Comparison of ENCODE assay signal across 1 cellular context in genomic region chr20:64253443-64253842, GRCh38.
TF ChIP-seq lines count a peak whose summit lies in the region.

No MANE protein-coding gene starts in this region.

TF ChIP-seq in HepG2, 621 proteins besides CTCF, POLR2A, EP300 and RAD21 (continued from another document and continues in another):
- no peak for TF ChIP-seq SCMH1 (CRISPR knock-in tag; IDR thresholded peaks at IDR 0.05; ENCODE audit: borderline replicate concordance)
- TF ChIP-seq, protein P1, sequence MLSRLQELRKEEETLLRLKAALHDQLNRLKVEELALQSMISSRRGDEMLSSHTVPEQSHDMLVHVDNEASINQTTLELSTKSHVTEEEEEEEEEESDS (CRISPR knock-in tag; IDR thresholded peaks at IDR 0.05; ENCODE audit: borderline replicate concordance) = no peak
- no peak for TF ChIP-seq HNRNPLL (IDR thresholded peaks at IDR 0.05; ENCODE audit: low read depth, low read length, poor library complexity, severe bottlenecking)
- TF ChIP-seq, protein P2, sequence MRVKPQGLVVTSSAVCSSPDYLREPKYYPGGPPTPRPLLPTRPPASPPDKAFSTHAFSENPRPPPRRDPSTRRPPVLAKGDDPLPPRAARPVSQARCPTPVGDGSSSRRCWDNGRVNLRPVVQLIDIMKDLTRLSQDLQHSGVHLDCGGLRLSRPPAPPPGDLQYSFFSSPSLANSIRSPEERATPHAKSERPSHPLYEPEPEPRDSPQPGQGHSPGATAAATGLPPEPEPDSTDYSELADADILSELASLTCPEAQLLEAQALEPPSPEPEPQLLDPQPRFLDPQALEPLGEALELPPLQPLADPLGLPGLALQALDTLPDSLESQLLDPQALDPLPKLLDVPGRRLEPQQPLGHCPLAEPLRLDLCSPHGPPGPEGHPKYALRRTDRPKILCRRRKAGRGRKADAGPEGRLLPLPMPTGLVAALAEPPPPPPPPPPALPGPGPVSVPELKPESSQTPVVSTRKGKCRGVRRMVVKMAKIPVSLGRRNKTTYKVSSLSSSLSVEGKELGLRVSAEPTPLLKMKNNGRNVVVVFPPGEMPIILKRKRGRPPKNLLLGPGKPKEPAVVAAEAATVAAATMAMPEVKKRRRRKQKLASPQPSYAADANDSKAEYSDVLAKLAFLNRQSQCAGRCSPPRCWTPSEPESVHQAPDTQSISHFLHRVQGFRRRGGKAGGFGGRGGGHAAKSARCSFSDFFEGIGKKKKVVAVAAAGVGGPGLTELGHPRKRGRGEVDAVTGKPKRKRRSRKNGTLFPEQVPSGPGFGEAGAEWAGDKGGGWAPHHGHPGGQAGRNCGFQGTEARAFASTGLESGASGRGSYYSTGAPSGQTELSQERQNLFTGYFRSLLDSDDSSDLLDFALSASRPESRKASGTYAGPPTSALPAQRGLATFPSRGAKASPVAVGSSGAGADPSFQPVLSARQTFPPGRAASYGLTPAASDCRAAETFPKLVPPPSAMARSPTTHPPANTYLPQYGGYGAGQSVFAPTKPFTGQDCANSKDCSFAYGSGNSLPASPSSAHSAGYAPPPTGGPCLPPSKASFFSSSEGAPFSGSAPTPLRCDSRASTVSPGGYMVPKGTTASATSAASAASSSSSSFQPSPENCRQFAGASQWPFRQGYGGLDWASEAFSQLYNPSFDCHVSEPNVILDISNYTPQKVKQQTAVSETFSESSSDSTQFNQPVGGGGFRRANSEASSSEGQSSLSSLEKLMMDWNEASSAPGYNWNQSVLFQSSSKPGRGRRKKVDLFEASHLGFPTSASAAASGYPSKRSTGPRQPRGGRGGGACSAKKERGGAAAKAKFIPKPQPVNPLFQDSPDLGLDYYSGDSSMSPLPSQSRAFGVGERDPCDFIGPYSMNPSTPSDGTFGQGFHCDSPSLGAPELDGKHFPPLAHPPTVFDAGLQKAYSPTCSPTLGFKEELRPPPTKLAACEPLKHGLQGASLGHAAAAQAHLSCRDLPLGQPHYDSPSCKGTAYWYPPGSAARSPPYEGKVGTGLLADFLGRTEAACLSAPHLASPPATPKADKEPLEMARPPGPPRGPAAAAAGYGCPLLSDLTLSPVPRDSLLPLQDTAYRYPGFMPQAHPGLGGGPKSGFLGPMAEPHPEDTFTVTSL (CRISPR knock-in tag; IDR thresholded peaks at IDR 0.05; ENCODE audit: borderline replicate concordance) = 0 out of 2 replicates have a peak, but pooled peaks have one; percentile 24
- TF ChIP-seq SRY (CRISPR knock-in tag; IDR thresholded peaks at IDR 0.05) = no peak
- TF ChIP-seq HNF1B (CRISPR knock-in tag; IDR thresholded peaks at IDR 0.05) = peak; percentile 48; the same call in 1 of the 2 replicates
- peak; percentile 38; the same call in 1 of the 2 replicates for TF ChIP-seq POLR2G (IDR thresholded peaks at IDR 0.05; ENCODE audit: low read depth, low read length)
- TF ChIP-seq SMYD3 (CRISPR knock-in tag; IDR thresholded peaks at IDR 0.05) = 0 out of 2 replicates have a peak, but pooled peaks have one; percentile 41
- TF ChIP-seq FOXJ3 (CRISPR knock-in tag; IDR thresholded peaks at IDR 0.05; ENCODE audit: borderline replicate concordance) = 0 out of 2 replicates have a peak, but pooled peaks have one; percentile 24
- no peak for TF ChIP-seq ZNF607 (CRISPR knock-in tag; IDR thresholded peaks at IDR 0.05; ENCODE audit: borderline replicate concordance)
- TF ChIP-seq FOXA3 (CRISPR knock-in tag; IDR thresholded peaks at IDR 0.05) = peak; percentile 59
- peak; percentile 45; the same call in 1 of the 2 replicates for TF ChIP-seq ISL2 (CRISPR knock-in tag; IDR thresholded peaks at IDR 0.05)
- TF ChIP-seq, protein P3, sequence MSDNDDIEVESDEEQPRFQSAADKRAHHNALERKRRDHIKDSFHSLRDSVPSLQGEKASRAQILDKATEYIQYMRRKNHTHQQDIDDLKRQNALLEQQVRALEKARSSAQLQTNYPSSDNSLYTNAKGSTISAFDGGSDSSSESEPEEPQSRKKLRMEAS (IDR thresholded peaks at IDR 0.05) = peak; percentile 57; the same call in 1 of the 2 replicates
- TF ChIP-seq IRX3 (CRISPR knock-in tag; IDR thresholded peaks at IDR 0.05; ENCODE audit: borderline replicate concordance, low read depth) = no peak
- 0 out of 2 replicates have a peak, but pooled peaks have one; percentile 27 for TF ChIP-seq ZNF292 (CRISPR knock-in tag; IDR thresholded peaks at IDR 0.05; ENCODE audit: borderline replicate concordance, low read depth)
- no peak for TF ChIP-seq IKZF4 (CRISPR knock-in tag; IDR thresholded peaks at IDR 0.05; ENCODE audit: borderline replicate concordance, low read depth, not compliant biosample characterization)
- no peak for TF ChIP-seq HDAC2 (CRISPR knock-in tag; IDR thresholded peaks at IDR 0.05)
- TF ChIP-seq ZBTB7B (CRISPR knock-in tag; IDR thresholded peaks at IDR 0.05) = 0 out of 2 replicates have a peak, but pooled peaks have one; percentile 37
- peak; percentile 26; the same call in 1 of the 2 replicates for TF ChIP-seq GATAD2A (CRISPR knock-in tag; IDR thresholded peaks at IDR 0.05)
- TF ChIP-seq TEAD3 (CRISPR knock-in tag; optimal IDR thresholded peaks at IDR 0.05; ENCODE audit: borderline replicate concordance) = peak; percentile 88
- TF ChIP-seq, protein P4, sequence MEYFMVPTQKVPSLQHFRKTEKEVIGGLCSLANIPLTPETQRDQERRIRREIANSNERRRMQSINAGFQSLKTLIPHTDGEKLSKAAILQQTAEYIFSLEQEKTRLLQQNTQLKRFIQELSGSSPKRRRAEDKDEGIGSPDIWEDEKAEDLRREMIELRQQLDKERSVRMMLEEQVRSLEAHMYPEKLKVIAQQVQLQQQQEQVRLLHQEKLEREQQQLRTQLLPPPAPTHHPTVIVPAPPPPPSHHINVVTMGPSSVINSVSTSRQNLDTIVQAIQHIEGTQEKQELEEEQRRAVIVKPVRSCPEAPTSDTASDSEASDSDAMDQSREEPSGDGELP (IDR thresholded peaks at IDR 0.05; ENCODE audit: borderline replicate concordance, low read depth) = peak; percentile 44; the same call in 1 of the 2 replicates
- TF ChIP-seq, protein P5, sequence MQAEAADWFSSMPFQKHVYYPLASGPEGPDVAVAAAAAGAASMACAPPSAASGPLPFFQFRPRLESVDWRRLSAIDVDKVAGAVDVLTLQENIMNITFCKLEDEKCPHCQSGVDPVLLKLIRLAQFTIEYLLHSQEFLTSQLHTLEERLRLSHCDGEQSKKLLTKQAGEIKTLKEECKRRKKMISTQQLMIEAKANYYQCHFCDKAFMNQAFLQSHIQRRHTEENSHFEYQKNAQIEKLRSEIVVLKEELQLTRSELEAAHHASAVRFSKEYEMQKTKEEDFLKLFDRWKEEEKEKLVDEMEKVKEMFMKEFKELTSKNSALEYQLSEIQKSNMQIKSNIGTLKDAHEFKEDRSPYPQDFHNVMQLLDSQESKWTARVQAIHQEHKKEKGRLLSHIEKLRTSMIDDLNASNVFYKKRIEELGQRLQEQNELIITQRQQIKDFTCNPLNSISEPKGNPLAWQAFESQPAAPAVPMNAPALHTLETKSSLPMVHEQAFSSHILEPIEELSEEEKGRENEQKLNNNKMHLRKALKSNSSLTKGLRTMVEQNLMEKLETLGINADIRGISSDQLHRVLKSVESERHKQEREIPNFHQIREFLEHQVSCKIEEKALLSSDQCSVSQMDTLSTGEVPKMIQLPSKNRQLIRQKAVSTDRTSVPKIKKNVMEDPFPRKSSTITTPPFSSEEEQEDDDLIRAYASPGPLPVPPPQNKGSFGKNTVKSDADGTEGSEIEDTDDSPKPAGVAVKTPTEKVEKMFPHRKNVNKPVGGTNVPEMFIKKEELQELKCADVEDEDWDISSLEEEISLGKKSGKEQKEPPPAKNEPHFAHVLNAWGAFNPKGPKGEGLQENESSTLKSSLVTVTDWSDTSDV (CRISPR knock-in tag; IDR thresholded peaks at IDR 0.05) = no peak
- no peak for TF ChIP-seq AGO1 (IDR thresholded peaks at IDR 0.05; ENCODE audit: low read depth, low read length, poor library complexity, severe bottlenecking)
- no peak for TF ChIP-seq CBX1 (IDR thresholded peaks at IDR 0.05; ENCODE audit: low read depth)
- peak; percentile 46; the same call in 1 of the 2 replicates for TF ChIP-seq KAT8 (CRISPR knock-in tag; IDR thresholded peaks at IDR 0.05)
- TF ChIP-seq SKI (IDR thresholded peaks at IDR 0.05; ENCODE audit: partially characterized antibody) = no peak
- TF ChIP-seq, protein P6, sequence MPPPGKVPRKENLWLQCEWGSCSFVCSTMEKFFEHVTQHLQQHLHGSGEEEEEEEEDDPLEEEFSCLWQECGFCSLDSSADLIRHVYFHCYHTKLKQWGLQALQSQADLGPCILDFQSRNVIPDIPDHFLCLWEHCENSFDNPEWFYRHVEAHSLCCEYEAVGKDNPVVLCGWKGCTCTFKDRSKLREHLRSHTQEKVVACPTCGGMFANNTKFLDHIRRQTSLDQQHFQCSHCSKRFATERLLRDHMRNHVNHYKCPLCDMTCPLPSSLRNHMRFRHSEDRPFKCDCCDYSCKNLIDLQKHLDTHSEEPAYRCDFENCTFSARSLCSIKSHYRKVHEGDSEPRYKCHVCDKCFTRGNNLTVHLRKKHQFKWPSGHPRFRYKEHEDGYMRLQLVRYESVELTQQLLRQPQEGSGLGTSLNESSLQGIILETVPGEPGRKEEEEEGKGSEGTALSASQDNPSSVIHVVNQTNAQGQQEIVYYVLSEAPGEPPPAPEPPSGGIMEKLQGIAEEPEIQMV (CRISPR knock-in tag; IDR thresholded peaks at IDR 0.05; ENCODE audit: low read depth) = no peak
- TF ChIP-seq BRCA1 (CRISPR knock-in tag; IDR thresholded peaks at IDR 0.05) = 0 out of 2 replicates have a peak, but pooled peaks have one; percentile 22
- TF ChIP-seq, protein P7, sequence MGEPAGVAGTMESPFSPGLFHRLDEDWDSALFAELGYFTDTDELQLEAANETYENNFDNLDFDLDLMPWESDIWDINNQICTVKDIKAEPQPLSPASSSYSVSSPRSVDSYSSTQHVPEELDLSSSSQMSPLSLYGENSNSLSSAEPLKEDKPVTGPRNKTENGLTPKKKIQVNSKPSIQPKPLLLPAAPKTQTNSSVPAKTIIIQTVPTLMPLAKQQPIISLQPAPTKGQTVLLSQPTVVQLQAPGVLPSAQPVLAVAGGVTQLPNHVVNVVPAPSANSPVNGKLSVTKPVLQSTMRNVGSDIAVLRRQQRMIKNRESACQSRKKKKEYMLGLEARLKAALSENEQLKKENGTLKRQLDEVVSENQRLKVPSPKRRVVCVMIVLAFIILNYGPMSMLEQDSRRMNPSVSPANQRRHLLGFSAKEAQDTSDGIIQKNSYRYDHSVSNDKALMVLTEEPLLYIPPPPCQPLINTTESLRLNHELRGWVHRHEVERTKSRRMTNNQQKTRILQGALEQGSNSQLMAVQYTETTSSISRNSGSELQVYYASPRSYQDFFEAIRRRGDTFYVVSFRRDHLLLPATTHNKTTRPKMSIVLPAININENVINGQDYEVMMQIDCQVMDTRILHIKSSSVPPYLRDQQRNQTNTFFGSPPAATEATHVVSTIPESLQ (CRISPR knock-in tag; conservative IDR thresholded peaks at IDR 0.05) = no peak
- TF ChIP-seq HNRNPL (IDR thresholded peaks at IDR 0.05; ENCODE audit: low read depth, low read length) = no peak
- TF ChIP-seq ZBTB8A (CRISPR knock-in tag; IDR thresholded peaks at IDR 0.05; ENCODE audit: borderline replicate concordance, low read depth) = no peak
- TF ChIP-seq TSC22D2 (CRISPR knock-in tag; IDR thresholded peaks at IDR 0.05; ENCODE audit: borderline replicate concordance) = no peak; the same call in 1 of the 2 replicates
- TF ChIP-seq ZNF567 (CRISPR knock-in tag; IDR thresholded peaks at IDR 0.05; ENCODE audit: borderline replicate concordance) = 0 out of 2 replicates have a peak, but pooled peaks have one; percentile 48
- peak; percentile 66 for TF ChIP-seq ZFY (CRISPR knock-in tag; IDR thresholded peaks at IDR 0.05)
- TF ChIP-seq E2F5 (CRISPR knock-in tag; conservative IDR thresholded peaks at IDR 0.05) = no peak
- TF ChIP-seq ZSCAN25 (CRISPR knock-in tag; IDR thresholded peaks at IDR 0.05) = peak; percentile 14; the same call in 1 of the 2 replicates
- TF ChIP-seq, protein P8, sequence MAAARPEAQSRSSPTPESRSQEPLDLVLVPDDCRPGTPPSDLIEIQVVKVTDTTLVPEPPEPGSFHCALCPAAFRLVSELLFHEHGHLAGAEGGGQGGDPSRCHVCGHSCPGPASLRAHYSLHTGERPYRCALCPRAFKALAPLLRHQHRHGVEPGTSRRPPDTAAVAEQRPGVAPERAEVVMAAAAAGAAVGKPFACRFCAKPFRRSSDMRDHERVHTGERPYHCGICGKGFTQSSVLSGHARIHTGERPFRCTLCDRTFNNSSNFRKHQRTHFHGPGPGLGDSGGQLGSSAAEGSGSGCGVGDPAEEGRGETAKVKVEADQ (CRISPR knock-in tag; IDR thresholded peaks at IDR 0.05; ENCODE audit: borderline replicate concordance) = no peak
- TF ChIP-seq CC2D1A (CRISPR knock-in tag; IDR thresholded peaks at IDR 0.05) = 0 out of 2 replicates have a peak, but pooled peaks have one; percentile 28
- TF ChIP-seq, protein P9, sequence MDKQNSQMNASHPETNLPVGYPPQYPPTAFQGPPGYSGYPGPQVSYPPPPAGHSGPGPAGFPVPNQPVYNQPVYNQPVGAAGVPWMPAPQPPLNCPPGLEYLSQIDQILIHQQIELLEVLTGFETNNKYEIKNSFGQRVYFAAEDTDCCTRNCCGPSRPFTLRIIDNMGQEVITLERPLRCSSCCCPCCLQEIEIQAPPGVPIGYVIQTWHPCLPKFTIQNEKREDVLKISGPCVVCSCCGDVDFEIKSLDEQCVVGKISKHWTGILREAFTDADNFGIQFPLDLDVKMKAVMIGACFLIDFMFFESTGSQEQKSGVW (CRISPR knock-in tag; IDR thresholded peaks at IDR 0.05; ENCODE audit: borderline replicate concordance) = no peak
- TF ChIP-seq ZFX (CRISPR knock-in tag; IDR thresholded peaks at IDR 0.05; ENCODE audit: low read depth) = 0 out of 2 replicates have a peak, but pooled peaks have one; percentile 40
- TF ChIP-seq CENPT (CRISPR knock-in tag; IDR thresholded peaks at IDR 0.05; ENCODE audit: low read depth) = no peak
- TF ChIP-seq HOXA3 (CRISPR knock-in tag; IDR thresholded peaks at IDR 0.05) = peak; percentile 50; the same call in 1 of the 2 replicates
- no peak for TF ChIP-seq MED8 (CRISPR knock-in tag; IDR thresholded peaks at IDR 0.05; ENCODE audit: insufficient replicate concordance)
- peak; percentile 79 for TF ChIP-seq ZNF317 (CRISPR knock-in tag; IDR thresholded peaks at IDR 0.05)
- TF ChIP-seq PHF21A (CRISPR knock-in tag; IDR thresholded peaks at IDR 0.05) = peak; percentile 58; the same call in 1 of the 2 replicates
- TF ChIP-seq MZF1 (CRISPR knock-in tag; IDR thresholded peaks at IDR 0.05; ENCODE audit: borderline replicate concordance) = no peak
- TF ChIP-seq PAX8 (CRISPR knock-in tag; IDR thresholded peaks at IDR 0.05; ENCODE audit: borderline replicate concordance) = no peak
- TF ChIP-seq ZBTB38 (CRISPR knock-in tag; IDR thresholded peaks at IDR 0.05) = no peak
